Comparison of ENCODE assay signal across 10 cellular contexts in genomic region chr16:1494711-1495110, GRCh38. TPM values are rescaled to one million over a fixed set of nuclear protein-coding genes. Genes with fewer than 3 reads are reported as not detected.
DNase-seq lines count a peak whose midpoint lies in the region; ATAC-seq and TF ChIP-seq lines count a peak whose summit lies in the region.
"Had no signal": no experiment of that assay in that cellular context is flagged by ENCODE, and none has a peak within 500 bp of the region (broad histone marks: within the 10 kb centered on the region; RNA-seq: fewer than 3 reads in every experiment).

No MANE protein-coding gene starts in this region.

- H3K9me2 ChIP-seq in SK-N-SH: no peaks in the 10 kb centered on the region
- no peaks in the 10 kb centered on the region for H3K9me2 ChIP-seq in MM.1S (replicated peaks; ENCODE audit: insufficient read depth, low read length)

- ATAC-seq in SK-N-SH treated with all-trans-retinoic acid at 6 μM for 48 hours: no peak
- ATAC-seq in Panc1: no peak
- peak in 1 of 2 donors; percentile 23 for ATAC-seq in gastrocnemius medialis
- ATAC-seq in HG02610 (IDR thresholded peaks at IDR 0.05; ENCODE audit: unreplicated experiment): no peak

- in situ Hi-C loops in Panc1 (cut with HindIII; ENCODE audit: low pct_unique_long_range_greater_than_20kb, low sequenced_read_pairs) (no loop called here), gastrocnemius medialis (cut with MboI; ENCODE audit: low sequenced_read_pairs in 4 of 4) (no loop called here)

- H3K27me3 ChIP-seq in SK-N-SH (ENCODE audit: insufficient read depth) (no peaks in the 10 kb centered on the region), Panc1 (ENCODE audit: control insufficient read depth, insufficient read depth, low read length) (no peaks in the 10 kb centered on the region), fibroblast of lung (ENCODE audit: control insufficient read depth, insufficient read depth, low read length) (no peaks in the 10 kb centered on the region), gastrocnemius medialis (no peaks in the 10 kb centered on the region), MM.1S (replicated peaks; ENCODE audit: insufficient read depth, low read length) (peaks cover 12% of the 10 kb centered on the region)

- H3K9me3 ChIP-seq in SK-N-SH (no peaks in the 10 kb centered on the region), Panc1 (ENCODE audit: control insufficient read depth, insufficient read depth, low read depth, low read length) (no peaks in the 10 kb centered on the region), fibroblast of lung (ENCODE audit: control insufficient read depth, insufficient read depth, low read depth, low read length) (no peaks in the 10 kb centered on the region), gastrocnemius medialis (no peaks in the 10 kb centered on the region), MM.1S (replicated peaks; ENCODE audit: insufficient read depth, low read length) (no peaks in the 10 kb centered on the region)

- no TSS peak for BruUV-seq in Panc1 (replicated peaks; lab: Mats Ljungman, UMichigan)

- TF ChIP-seq CTCF in SK-N-SH (IDR thresholded peaks at IDR 0.05) (no peak), Panc1 (IDR thresholded peaks at IDR 0.05) (no peak), fibroblast of lung (conservative IDR thresholded peaks at IDR 0.05 in 1 of 2, IDR thresholded peaks at IDR 0.05 in 1 of 2; ENCODE audit: low read depth in 1 of 2, low read length in 2 of 2) (no peak), gastrocnemius medialis (IDR thresholded peaks at IDR 0.05 in 4 of 5, conservative IDR thresholded peaks at IDR 0.05 in 1 of 5) (no peak), MM.1S (IDR thresholded peaks at IDR 0.05; ENCODE audit: low read length) (no peak)

- intact Hi-C loops in Panc1 (cut with micrococcal nuclease; ENCODE audit: unreplicated experiment): no loop called here
- intact Hi-C loops in gastrocnemius medialis (cut with DNase I; ENCODE audit: low total_unique reads): loop anchor here (2.0 to 10.0 kb wide), 6 partner anchors 36 to 210 kb away; partner anchors contain the start of genes CRAMP1, IFT140 and MAPK8IP3

- TF ChIP-seq RAD21 in SK-N-SH (IDR thresholded peaks at IDR 0.05; ENCODE audit: low read length): no peak

- H3K4me2 ChIP-seq in SK-N-SH (peak overlapping the region; percentile 95), fibroblast of lung (ENCODE audit: extremely low read depth, insufficient read depth, low read length) (peak overlapping the region; percentile 70), MM.1S (ENCODE audit: low read depth, low read length) (no peak overlapping the region)

- no peak for TF ChIP-seq EP300 in SK-N-SH (IDR thresholded peaks at IDR 0.05; ENCODE audit: borderline replicate concordance in 1 of 2, low read depth in 1 of 2, low read length in 1 of 2)

- H2AFZ ChIP-seq in SK-N-SH (ENCODE audit: low read depth) (no peak overlapping the region), fibroblast of lung (ENCODE audit: low read length) (no peak overlapping the region), MM.1S (ENCODE audit: low read length) (no peak overlapping the region)

- POLR2A ChIA-PET in SK-N-SH (lab: Yijun Ruan, JAX) (no interaction called here), Panc1 (lab: Charles Lee) (no interaction called here)

- DNase-seq in SK-N-SH: no peak
- DNase-seq in Panc1 (ENCODE audit: low read depth, low spot score): no peak
- peak in 1 of 2 donors; percentile 6 for DNase-seq in fibroblast of lung (ENCODE audit: low read depth in 2 of 2)
- peak; percentile 26 to 56 for DNase-seq in gastrocnemius medialis
- no peak for DNase-seq in MM.1S
- DNase-seq in NCI-H446 treated with DMSO at 0.1 percent for 48 hours (lab: John Stamatoyannopoulos, UW): no peak
- DNase-seq: NCI-H774 had no signal

- H3K4me3 ChIP-seq in SK-N-SH (ENCODE audit: low read depth in 2 of 2, low read length in 1 of 2) (no peak overlapping the region; a peak in 1 of 4 replicates), Panc1 (ENCODE audit: low read depth in 2 of 2, low read length in 2 of 2) (peak overlapping the region; percentile 78 to 86), fibroblast of lung (replicated peaks in 1 of 4; ENCODE audit: control extremely low read depth in 1 of 4, insufficient read depth in 1 of 4, low read depth in 3 of 4, low read length in 4 of 4) (peak overlapping the region in 2 of 4 experiments; percentile 18 to 80), gastrocnemius medialis (peak overlapping the region in 2 of 4 donors; percentile 78 to 81), MM.1S (ENCODE audit: low read length) (no peak overlapping the region)

- H4K20me1 ChIP-seq in SK-N-SH (ENCODE audit: insufficient read depth) (no peaks in the 10 kb centered on the region), fibroblast of lung (ENCODE audit: control insufficient read depth, extremely low read depth, insufficient read depth, low read length) (no peaks in the 10 kb centered on the region), MM.1S (ENCODE audit: insufficient read depth, low read length) (no peaks in the 10 kb centered on the region)

- peaks cover 0 to 33% of the 10 kb centered on the region in 2 experiments for H3K36me3 ChIP-seq in SK-N-SH (replicated peaks in 1 of 2; ENCODE audit: control insufficient read depth in 1 of 2, insufficient read depth in 2 of 2, low read length in 1 of 2)
- peaks cover 2% of the 10 kb centered on the region; the same call in 1 of the 2 replicates for H3K36me3 ChIP-seq in Panc1 (ENCODE audit: control insufficient read depth, insufficient read depth, low read length)
- H3K36me3 ChIP-seq in fibroblast of lung (ENCODE audit: control insufficient read depth, insufficient read depth, low read length): peaks cover 12% of the 10 kb centered on the region
- H3K36me3 ChIP-seq in gastrocnemius medialis: peaks cover 0 to 46% of the 10 kb centered on the region in 2 donors
- no peaks in the 10 kb centered on the region for H3K36me3 ChIP-seq in MM.1S (replicated peaks; ENCODE audit: insufficient read depth, low read length)

- WGBS in SK-N-SH (ENCODE audit: low lambda C conversion rate): 94% methylated on average over 7 of the region's 13 CpGs

- CTCF ChIA-PET in SK-N-SH (lab: Yijun Ruan, JAX): interaction anchor here (0.6 to 1.4 kb wide), 6 partner anchors 16 to 715 kb away, joined by 3 to 5 read pairs (median 4); partner anchors contain the start of gene MAPK8IP3
- CTCF ChIA-PET in Panc1 (lab: Charles Lee): interaction anchor here (0.6 kb wide), 1 partner anchor 115 kb away, joined by 5 read pairs; no protein-coding TSS in a partner anchor

- peaks cover 17% of the 10 kb centered on the region; the same call in 1 of the 2 replicates for H3K79me2 ChIP-seq in SK-N-SH (ENCODE audit: insufficient read depth)
- H3K79me2 ChIP-seq in fibroblast of lung (ENCODE audit: control insufficient read depth, insufficient read depth, low read length): peaks cover 12% of the 10 kb centered on the region
- peaks cover 17% of the 10 kb centered on the region for H3K79me2 ChIP-seq in MM.1S (ENCODE audit: low read length)

- no peak for TF ChIP-seq POLR2A in gastrocnemius medialis (IDR thresholded peaks at IDR 0.05)

- H3K4me1 ChIP-seq in SK-N-SH (ENCODE audit: control insufficient read depth in 1 of 2, insufficient read depth in 2 of 2, low read depth in 1 of 2, low read length in 1 of 2) (peaks cover 0 to 17% of the 10 kb centered on the region in 2 experiments; a peak in 1 of 4 replicates), Panc1 (ENCODE audit: control insufficient read depth, insufficient read depth, low read length) (peaks cover 12% of the 10 kb centered on the region), fibroblast of lung (ENCODE audit: control insufficient read depth, extremely low read depth, insufficient read depth, low read length) (no peaks in the 10 kb centered on the region), gastrocnemius medialis (peaks cover 15 to 20% of the 10 kb centered on the region in 2 donors), MM.1S (ENCODE audit: low read length) (peaks cover 5% of the 10 kb centered on the region; the same call in 1 of the 2 replicates)

- H3K9ac ChIP-seq in SK-N-SH (no peak overlapping the region; the same call in 1 of the 2 replicates), fibroblast of lung (ENCODE audit: insufficient read depth, low read length) (no peak overlapping the region), MM.1S (ENCODE audit: low read length) (no peak overlapping the region)

- no peak overlapping the region for H3K27ac ChIP-seq in SK-N-SH (ENCODE audit: low read depth in 2 of 2, low read length in 1 of 2)
- H3K27ac ChIP-seq in Panc1 (ENCODE audit: low read length): peak overlapping the region; percentile 84; the same call in 1 of the 2 replicates
- no peak overlapping the region for H3K27ac ChIP-seq in fibroblast of lung (ENCODE audit: insufficient read depth, low read length)
- peak overlapping the region; percentile 84 to 98 (median 92) for H3K27ac ChIP-seq in gastrocnemius medialis
- no peak overlapping the region for H3K27ac ChIP-seq in MM.1S (ENCODE audit: low read length)

- no peaks in the 10 kb centered on the region for H3F3A ChIP-seq in SK-N-SH (replicated peaks; ENCODE audit: insufficient read depth)
- H3F3A ChIP-seq in MM.1S (ENCODE audit: insufficient read depth, low read length): no peaks in the 10 kb centered on the region

RNA-seq across cellular contexts. Expression of gene TELO2, which starts 1.6 kb away (rescaled TPM):
- polyA plus RNA-seq in SK-N-SH (2012; rRNA removed) (19.1 and 24.2 TPM in 2 replicates), fibroblast of lung (6.3 and 9.4 TPM in 2 replicates)
- 4.1 and 7.9 TPM in 2 replicates for polyA plus RNA-seq in SK-N-SH (2012; cell fraction: cytosol; rRNA removed)
- 119 and 154 TPM in 2 replicates for polyA plus RNA-seq in SK-N-SH (2012; cell fraction: nucleus; rRNA removed)
- total RNA-seq in Panc1 (2021; ENCODE audit: unreplicated experiment) (65.4 TPM), fibroblast of lung (8.2 and 10.9 TPM in 2 replicates), gastrocnemius medialis (10 to 100 TPM in 2 of 4 donors, 1 to 10 TPM in 2; 2.9 to 11.2 (median 9.8) TPM)
- 48.9 TPM for polyA plus RNA-seq in Panc1 (2012; ENCODE audit: insufficient read length)
- 14.4 and 26.1 TPM in 2 replicates for polyA plus RNA-seq in fibroblast of lung (2012)
- polyA minus RNA-seq in fibroblast of lung (ENCODE audit: low replicate concordance): 8.8 and 9.3 TPM in 2 replicates

RNA-seq across cellular contexts. Expression of gene PTX4, which starts 6.0 kb away (rescaled TPM):
- polyA plus RNA-seq in SK-N-SH (2012; rRNA removed) (not detected in 2 replicates), fibroblast of lung (0.05 TPM in 1 of 2 replicates, not detected in the other)
- not detected in 2 replicates for polyA plus RNA-seq in SK-N-SH (2012; cell fraction: cytosol; rRNA removed)
- polyA plus RNA-seq in SK-N-SH (2012; cell fraction: nucleus; rRNA removed): 0.06 TPM in 1 of 2 replicates, not detected in the other
- total RNA-seq in Panc1 (2021; ENCODE audit: unreplicated experiment) (not detected), fibroblast of lung (not detected in 2 replicates), gastrocnemius medialis (under 1 TPM in 1 of 4 donors, not detected in 3; 0.41 TPM)
- not detected for polyA plus RNA-seq in Panc1 (2012; ENCODE audit: insufficient read length)
- polyA plus RNA-seq in fibroblast of lung (2012): 0.08 TPM in 1 of 2 replicates, not detected in the other
- polyA minus RNA-seq in fibroblast of lung (ENCODE audit: low replicate concordance): not detected in 2 replicates
- total RNA-seq: A172 had no signal

RNA-seq across cellular contexts. Expression of gene CLCN7, which starts 19.9 kb away (rescaled TPM):
- polyA plus RNA-seq in SK-N-SH (2012; rRNA removed) (22.7 and 44.3 TPM in 2 replicates), fibroblast of lung (25.0 and 25.8 TPM in 2 replicates)
- polyA plus RNA-seq in SK-N-SH (2012; cell fraction: cytosol; rRNA removed): 17.7 and 21.3 TPM in 2 replicates
- polyA plus RNA-seq in SK-N-SH (2012; cell fraction: nucleus; rRNA removed): 152 and 419 TPM in 2 replicates
- total RNA-seq in Panc1 (2021; ENCODE audit: unreplicated experiment) (179 TPM), fibroblast of lung (80.4 and 83.4 TPM in 2 replicates), gastrocnemius medialis (10 to 100 TPM; 24.8 to 45.8 (median 38.4) TPM)
- 190 TPM for polyA plus RNA-seq in Panc1 (2012; ENCODE audit: insufficient read length)
- 47.8 and 53.1 TPM in 2 replicates for polyA plus RNA-seq in fibroblast of lung (2012)
- polyA minus RNA-seq in fibroblast of lung (ENCODE audit: low replicate concordance): 60.6 and 72.3 TPM in 2 replicates

RNA-seq across cellular contexts. Expression of gene TMEM204, which starts 38.8 kb away (rescaled TPM):
- polyA plus RNA-seq in SK-N-SH (2012; rRNA removed): 2.1 and 2.3 TPM in 2 replicates
- polyA plus RNA-seq in SK-N-SH (2012; cell fraction: cytosol; rRNA removed): 0.85 and 1.4 TPM in 2 replicates
- 1.4 and 1.5 TPM in 2 replicates for polyA plus RNA-seq in SK-N-SH (2012; cell fraction: nucleus; rRNA removed)
- total RNA-seq in Panc1 (2021; ENCODE audit: unreplicated experiment): 0.13 TPM
- 0.48 TPM for polyA plus RNA-seq in Panc1 (2012; ENCODE audit: insufficient read length)
- total RNA-seq in fibroblast of lung: 10.3 and 12.4 TPM in 2 replicates
- polyA plus RNA-seq in fibroblast of lung: 9.6 and 10.9 TPM in 2 replicates
- polyA plus RNA-seq in fibroblast of lung (2012): 14.2 and 14.6 TPM in 2 replicates
- polyA minus RNA-seq in fibroblast of lung (ENCODE audit: low replicate concordance): 15.0 and 19.3 TPM in 2 replicates
- 10 to 100 TPM; 14.7 to 27.7 (median 22.1) TPM for total RNA-seq in gastrocnemius medialis
- total RNA-seq: A172 had no signal

RNA-seq across cellular contexts. Expression of gene CCDC154, which starts 50.4 kb away (rescaled TPM):
- polyA plus RNA-seq in SK-N-SH (2012; rRNA removed) (0.35 and 0.41 TPM in 2 replicates), fibroblast of lung (0.02 and 0.08 TPM in 2 replicates)
- 0.03 and 0.10 TPM in 2 replicates for polyA plus RNA-seq in SK-N-SH (2012; cell fraction: cytosol; rRNA removed)
- 3.6 and 6.9 TPM in 2 replicates for polyA plus RNA-seq in SK-N-SH (2012; cell fraction: nucleus; rRNA removed)
- total RNA-seq in Panc1 (2021; ENCODE audit: unreplicated experiment) (2.0 TPM), fibroblast of lung (0.50 and 0.51 TPM in 2 replicates), gastrocnemius medialis (under 1 TPM in 1 of 4 donors, not detected in 3; 0.40 TPM)
- 2.9 TPM for polyA plus RNA-seq in Panc1 (2012; ENCODE audit: insufficient read length)
- polyA plus RNA-seq in fibroblast of lung (2012): 0.07 and 0.26 TPM in 2 replicates
- not detected in 2 replicates for polyA minus RNA-seq in fibroblast of lung (ENCODE audit: low replicate concordance)

Comparison
In these comparisons a context has a peak if more than half of its experiments do, and no peak if none do; other contexts are left out.
1. DNase-seq: peak in gastrocnemius medialis (2 of 2); none in SK-N-SH (single experiment), Panc1 (single experiment), MM.1S (single experiment) and NCI-H446 treated with DMSO at 0.1 percent for 48 hours (single experiment).
2. H3K27ac ChIP-seq: peak in Panc1 (single experiment) and gastrocnemius medialis (4 of 4); none in SK-N-SH (0 of 2), fibroblast of lung (single experiment) and MM.1S (single experiment).
3. H3K4me3 ChIP-seq: peak in Panc1 (2 of 2); none in SK-N-SH (0 of 2) and MM.1S (single experiment).